In genomic region chr15:69826818-69827174, GRCh38 we compare ENCODE assay signal across 17 cellular contexts.
"Had no signal": no experiment of that assay in that cellular context is flagged by ENCODE, and none has a peak within 500 bp of the region (broad histone marks: within the 10 kb centered on the region; RNA-seq: fewer than 3 reads in every experiment).

No MANE protein-coding gene starts in this region.

- H3K4me3 ChIP-seq: ascending aorta, colonic mucosa, esophagus muscularis mucosa, tibial artery, uterus had no signal

- DNase-seq: activated CD4-positive, alpha-beta T cell treated with anti-CD3 and anti-CD28 coated beads for 1 hour; activated CD4-positive, alpha-beta T cell treated with anti-CD3 and anti-CD28 coated beads, Interleukin-2, amount 50 U/mL, for 48 hours; activated CD8-positive, alpha-beta memory T cell treated with anti-CD3 and anti-CD28 coated beads, Interleukin-2, amount 10 ng/mL, durations not matched to agents 7 days and 5 days; activated naive CD4-positive, alpha-beta T cell treated with anti-CD3 and anti-CD28 coated beads, Interleukin-2, amount 10 ng/mL, durations not matched to agents 7 days and 5 days; activated T-cell treated with anti-CD3 and anti-CD28 coated beads, Interleukin-2, amount 50 U/mL, for 1 hour; colonic mucosa; foreskin fibroblast; kidney glomerular epithelial cell; natural killer cell; stimulated activated CD4-positive, alpha-beta T cell treated with anti-CD3 and anti-CD28 coated beads, Interleukin-2, amount 100 ng/mL, for 48 hours; stimulated activated naive B cell treated with anti-CD40 and anti-IgM and Interleukin-4, amounts not matched to agents 10 μg/mL and 1 μg/mL and 100 μg/mL, for 72 hours; tibial artery; uterus had no signal

- H3K4me1 Mint-ChIP-seq: activated CD8-positive, alpha-beta memory T cell treated with anti-CD3 and anti-CD28 coated beads, Interleukin-2, amount 10 ng/mL, durations not matched to agents 7 days and 5 days; activated naive CD4-positive, alpha-beta T cell treated with anti-CD3 and anti-CD28 coated beads, Interleukin-2, amount 10 ng/mL, durations not matched to agents 7 days and 5 days; natural killer cell had no signal

- H3K4me3 Mint-ChIP-seq: activated CD8-positive, alpha-beta memory T cell treated with anti-CD3 and anti-CD28 coated beads, Interleukin-2, amount 10 ng/mL, durations not matched to agents 7 days and 5 days; activated naive CD4-positive, alpha-beta T cell treated with anti-CD3 and anti-CD28 coated beads, Interleukin-2, amount 10 ng/mL, durations not matched to agents 7 days and 5 days; natural killer cell; stimulated activated naive B cell treated with anti-CD40 and anti-IgM and Interleukin-4, amounts not matched to agents 10 μg/mL and 1 μg/mL and 100 μg/mL, for 72 hours had no signal

- H3K9me3 ChIP-seq: ascending aorta, colonic mucosa, esophagus muscularis mucosa, tibial artery, uterus had no signal

- H3K27ac ChIP-seq: ascending aorta, colonic mucosa, esophagus muscularis mucosa, tibial artery, uterus, VCaP had no signal

- H3K27ac Mint-ChIP-seq: activated CD8-positive, alpha-beta memory T cell treated with anti-CD3 and anti-CD28 coated beads, Interleukin-2, amount 10 ng/mL, durations not matched to agents 7 days and 5 days; activated naive CD4-positive, alpha-beta T cell treated with anti-CD3 and anti-CD28 coated beads, Interleukin-2, amount 10 ng/mL, durations not matched to agents 7 days and 5 days; activated T-helper 2 cell treated with anti-CD3 and anti-CD28 coated beads, Interferon-gamma antibody, Interleukin-2, Interleukin-4, amounts not matched to agents 10 μg/mL and 5 μg/mL and 100 μg/mL, durations not matched to agents 14 hours and 24 hours and 36 hours; natural killer cell; stimulated activated naive B cell treated with anti-CD40 and anti-IgM and Interleukin-4, amounts not matched to agents 10 μg/mL and 1 μg/mL and 100 μg/mL, for 72 hours had no signal

- H3K9me3 Mint-ChIP-seq: activated naive CD4-positive, alpha-beta T cell treated with anti-CD3 and anti-CD28 coated beads, Interleukin-2, amount 10 ng/mL, durations not matched to agents 7 days and 5 days; activated T-helper 2 cell treated with anti-CD3 and anti-CD28 coated beads, Interferon-gamma antibody, Interleukin-2, Interleukin-4, amounts not matched to agents 10 μg/mL and 5 μg/mL and 100 μg/mL, durations not matched to agents 14 hours and 24 hours and 36 hours; natural killer cell; stimulated activated naive B cell treated with anti-CD40 and anti-IgM and Interleukin-4, amounts not matched to agents 10 μg/mL and 1 μg/mL and 100 μg/mL, for 72 hours had no signal

- H3K36me3 Mint-ChIP-seq: activated CD8-positive, alpha-beta memory T cell treated with anti-CD3 and anti-CD28 coated beads, Interleukin-2, amount 10 ng/mL, durations not matched to agents 7 days and 5 days; activated naive CD4-positive, alpha-beta T cell treated with anti-CD3 and anti-CD28 coated beads, Interleukin-2, amount 10 ng/mL, durations not matched to agents 7 days and 5 days; natural killer cell; stimulated activated naive B cell treated with anti-CD40 and anti-IgM and Interleukin-4, amounts not matched to agents 10 μg/mL and 1 μg/mL and 100 μg/mL, for 72 hours had no signal

- H3K36me3 ChIP-seq: ascending aorta, colonic mucosa, esophagus muscularis mucosa, tibial artery, uterus had no signal
